ENCODE assay signal across 12 cellular contexts in the genomic region with DNA sequence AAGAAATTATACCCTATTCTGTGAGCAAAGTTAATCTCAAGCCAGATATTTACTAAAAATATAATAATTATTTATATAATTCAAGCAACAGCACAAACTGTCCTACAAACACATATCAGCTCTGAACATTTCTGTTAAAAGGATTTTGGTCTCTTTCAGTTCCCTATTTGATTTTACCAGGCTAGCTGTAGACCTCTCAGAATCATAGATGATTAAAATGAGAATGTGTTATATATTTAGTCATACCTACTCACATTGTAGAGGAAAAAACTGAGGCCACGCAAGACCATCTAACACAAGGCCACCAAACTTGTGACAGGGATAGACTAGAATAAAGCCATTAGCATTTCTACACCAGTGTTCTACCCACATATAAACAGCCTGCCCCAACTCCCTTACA. TPM values are rescaled to one million over a fixed set of nuclear protein-coding genes. Genes with fewer than 3 reads are reported as not detected.
DNase-seq lines count a peak whose midpoint lies in the region; ATAC-seq and TF ChIP-seq lines count a peak whose summit lies in the region.
"Had no signal": no experiment of that assay in that cellular context is flagged by ENCODE, and none has a peak within 500 bp of the region (broad histone marks: within the 10 kb centered on the region; RNA-seq: fewer than 3 reads in every experiment).

No MANE protein-coding gene starts in this region.

- H3K4me3 Mint-ChIP-seq in stimulated activated memory B cell treated with anti-CD40 and anti-IgM and Interleukin-4, amounts not matched to agents 10 μg/mL and 1 μg/mL and 100 μg/mL, for 72 hours, result no peak overlapping the region
- H3K4me3 Mint-ChIP-seq: activated T-cell treated with anti-CD3 and anti-CD28 coated beads, Interleukin-2, amount 50 U/mL, for 24 hours; naive B cell had no signal

- no peaks in the 10 kb centered on the region for H3K4me1 ChIP-seq in hepatocyte (ENCODE audit: insufficient read depth)
- H3K4me1 ChIP-seq: esophagus muscularis mucosa had no signal

- no peak overlapping the region for H3K4me2 ChIP-seq in hepatocyte

- no peaks in the 10 kb centered on the region for H3K9me2 ChIP-seq in hepatocyte (replicated peaks; ENCODE audit: insufficient read depth)

- peak overlapping the region; percentile 75 for H3K27ac Mint-ChIP-seq in stimulated activated memory B cell treated with anti-CD40 and anti-IgM and Interleukin-4, amounts not matched to agents 10 μg/mL and 1 μg/mL and 100 μg/mL, for 72 hours
- H3K27ac Mint-ChIP-seq: activated T-cell treated with anti-CD3 and anti-CD28 coated beads, Interleukin-2, amount 50 U/mL, for 24 hours had no signal

- H3K36me3 Mint-ChIP-seq in stimulated activated memory B cell treated with anti-CD40 and anti-IgM and Interleukin-4, amounts not matched to agents 10 μg/mL and 1 μg/mL and 100 μg/mL, for 72 hours, result peaks cover 55% of the 10 kb centered on the region

- no peaks in the 10 kb centered on the region for H3K9me3 Mint-ChIP-seq in stimulated activated memory B cell treated with anti-CD40 and anti-IgM and Interleukin-4, amounts not matched to agents 10 μg/mL and 1 μg/mL and 100 μg/mL, for 72 hours
- H3K9me3 Mint-ChIP-seq: activated T-cell treated with anti-CD3 and anti-CD28 coated beads, Interleukin-2, amount 50 U/mL, for 24 hours; naive B cell had no signal

- H2AFZ ChIP-seq in hepatocyte, result no peak overlapping the region

- no peaks in the 10 kb centered on the region for H3K36me3 ChIP-seq in hepatocyte (replicated peaks; ENCODE audit: insufficient read depth, low read depth)

- no peak for DNase-seq in stimulated activated CD4-positive, alpha-beta T cell treated with anti-CD3 and anti-CD28 coated beads, Interleukin-4, amount 100 ng/mL, for 4 hours
- no peak for DNase-seq in activated naive CD4-positive, alpha-beta T cell (lab: John Stamatoyannopoulos, UW)
- DNase-seq in hepatocyte (ENCODE audit: low spot score), result no peak
- DNase-seq: activated T-cell treated with anti-CD3 and anti-CD28 coated beads, Interleukin-2, amount 50 U/mL, for 24 hours; caudate nucleus; naive B cell; NCI-H226 had no signal

- TF ChIP-seq CTCF in hepatocyte (IDR thresholded peaks at IDR 0.05; ENCODE audit: poor library complexity), result no peak

- H3K4me1 Mint-ChIP-seq in stimulated activated memory B cell treated with anti-CD40 and anti-IgM and Interleukin-4, amounts not matched to agents 10 μg/mL and 1 μg/mL and 100 μg/mL, for 72 hours, result peaks cover 8% of the 10 kb centered on the region

- H4K20me1 ChIP-seq in hepatocyte (ENCODE audit: insufficient read depth, poor library complexity, severe bottlenecking), result no peaks in the 10 kb centered on the region

- H3K27ac ChIP-seq in hepatocyte, result no peak overlapping the region
- H3K27ac ChIP-seq: esophagus muscularis mucosa had no signal

- no peaks in the 10 kb centered on the region for H3K27me3 ChIP-seq in hepatocyte
- H3K27me3 ChIP-seq: esophagus muscularis mucosa had no signal

- no peak overlapping the region for H3K4me3 ChIP-seq in hepatocyte
- H3K4me3 ChIP-seq: esophagus muscularis mucosa had no signal

- 100% methylated on average over 1 of the region's 1 CpG for WGBS in hepatocyte (ENCODE audit: low lambda C conversion rate, missing lambda C conversion rate)

- H3K27me3 Mint-ChIP-seq in stimulated activated memory B cell treated with anti-CD40 and anti-IgM and Interleukin-4, amounts not matched to agents 10 μg/mL and 1 μg/mL and 100 μg/mL, for 72 hours, result no peaks in the 10 kb centered on the region
- H3K27me3 Mint-ChIP-seq: activated T-cell treated with anti-CD3 and anti-CD28 coated beads, Interleukin-2, amount 50 U/mL, for 24 hours; naive B cell had no signal

- ATAC-seq in GM18909 (IDR thresholded peaks at IDR 0.05; ENCODE audit: poor library complexity, unreplicated experiment) (peak; percentile 82), GM21825 (IDR thresholded peaks at IDR 0.05; ENCODE audit: unreplicated experiment) (peak; percentile 71), HG03354 (IDR thresholded peaks at IDR 0.05; ENCODE audit: poor library complexity, severe bottlenecking, unreplicated experiment) (peak; percentile 83)
- peak; percentile 73 for ATAC-seq in stimulated activated memory B cell treated with anti-CD40 and anti-IgM and Interleukin-4, amounts not matched to agents 10 μg/mL and 1 μg/mL and 100 μg/mL, for 72 hours

- no peaks in the 10 kb centered on the region for H3K79me2 ChIP-seq in hepatocyte

- no peaks in the 10 kb centered on the region for H3K9me3 ChIP-seq in hepatocyte (ENCODE audit: low read depth)
- H3K9me3 ChIP-seq: esophagus muscularis mucosa had no signal

RNA-seq across cellular contexts. Expression of gene ACKR4, which starts 28.5 kb away (rescaled TPM):
- total RNA-seq in hepatocyte, result 1.8 and 2.0 TPM in 2 replicates
- 0.15 and 1.2 TPM in 2 replicates for polyA plus RNA-seq in hepatocyte

RNA-seq across cellular contexts. Expression of gene ACAD11, which starts 34.0 kb away (rescaled TPM):
- total RNA-seq in hepatocyte, result 48.6 and 50.6 TPM in 2 replicates
- polyA plus RNA-seq in hepatocyte, result 20.3 and 24.9 TPM in 2 replicates

RNA-seq across cellular contexts. Expression of gene UBA5, which starts 34.5 kb away (rescaled TPM):
- 35.9 and 42.4 TPM in 2 replicates for total RNA-seq in hepatocyte
- polyA plus RNA-seq in hepatocyte, result 26.9 and 34.0 TPM in 2 replicates
